21 cellular contexts compared by ENCODE assay signal in the genomic region with DNA sequence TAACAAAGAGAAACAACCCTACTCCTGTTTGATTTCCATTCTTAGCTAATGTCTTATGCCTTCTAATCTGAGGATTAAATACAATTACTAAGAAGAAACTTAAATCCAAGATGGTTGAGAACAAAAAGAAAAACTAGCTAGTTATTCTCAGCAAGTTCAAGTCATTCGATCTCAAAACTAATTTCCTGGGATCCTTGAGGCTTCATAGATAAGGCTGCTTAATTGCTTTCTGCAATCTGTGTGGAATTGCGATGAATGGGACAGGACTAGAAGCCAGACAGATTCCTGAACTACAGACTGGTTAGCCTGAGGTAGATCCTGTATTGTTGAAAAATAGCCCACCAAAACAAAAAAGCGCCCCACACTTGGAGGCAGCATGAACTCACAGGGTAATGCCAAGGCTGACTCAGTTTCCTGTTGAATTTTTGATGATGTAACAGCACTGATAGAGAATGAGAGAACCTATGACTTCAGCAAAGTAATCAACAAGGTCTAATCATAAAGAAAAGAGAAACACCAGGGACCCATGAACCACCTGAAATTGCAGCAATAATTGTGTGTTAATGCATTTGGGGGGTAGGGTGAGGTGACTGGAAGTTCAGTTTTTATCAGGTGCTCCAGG. TPM values are rescaled to one million over a fixed set of nuclear protein-coding genes. Genes with fewer than 3 reads are reported as not detected.
DNase-seq lines count a peak whose midpoint lies in the region; ATAC-seq and TF ChIP-seq lines count a peak whose summit lies in the region.
"Had no signal": no experiment of that assay in that cellular context is flagged by ENCODE, and none has a peak within 500 bp of the region (broad histone marks: within the 10 kb centered on the region; RNA-seq: fewer than 3 reads in every experiment).

No MANE protein-coding gene starts in this region.

- H3K36me3 ChIP-seq in GM23248 (ENCODE audit: low read depth): peaks cover 4% of the 10 kb centered on the region; the same call in 1 of the 2 replicates
- peaks cover 4 to 48% of the 10 kb centered on the region in 2 donors for H3K36me3 ChIP-seq in neuronal stem cell (replicated peaks in 1 of 2; ENCODE audit: control insufficient read depth in 2 of 2, insufficient read depth in 2 of 2, low read length in 2 of 2)
- H3K36me3 ChIP-seq: ovary had no signal

- H3K4me2 ChIP-seq in GM23248 (ENCODE audit: unreplicated experiment): no peak overlapping the region
- no peak overlapping the region for H3K4me2 ChIP-seq in neuronal stem cell (ENCODE audit: insufficient read depth, low read length, poor library complexity, severe bottlenecking)

- H2BK5ac ChIP-seq in neuronal stem cell (ENCODE audit: low read length): no peak overlapping the region

- no peak overlapping the region for H3K23ac ChIP-seq in neuronal stem cell (ENCODE audit: low read depth, low read length, poor library complexity)

- no peak overlapping the region for H2AK5ac ChIP-seq in neuronal stem cell (ENCODE audit: low read depth, low read length)

- no peaks in the 10 kb centered on the region for H3K9me2 ChIP-seq in GM23248 (ENCODE audit: insufficient read depth)

- H3K4me1 Mint-ChIP-seq in activated CD4-positive, alpha-beta T cell treated with anti-CD3 and anti-CD28 coated beads for 36 hours: peaks cover 21% of the 10 kb centered on the region

- H3K27ac ChIP-seq in GM23248: no peak overlapping the region
- H3K27ac ChIP-seq in neuronal stem cell (replicated peaks; ENCODE audit: low read length): no peak overlapping the region
- H3K27ac ChIP-seq: heart right ventricle, left lung, ovary had no signal

- peak; percentile 91 for ATAC-seq in activated CD4-positive, alpha-beta T cell treated with anti-CD3 and anti-CD28 coated beads for 36 hours
- ATAC-seq in Right ventricle myocardium superior (ENCODE audit: poor library complexity): no peak
- ATAC-seq: GM12878; heart right ventricle; left lung; naive thymus-derived CD8-positive, alpha-beta T cell; right cardiac atrium had no signal

- no peak overlapping the region for H2BK12ac ChIP-seq in neuronal stem cell (ENCODE audit: low read length)

- H2AFZ ChIP-seq in GM23248 (no peak overlapping the region), neuronal stem cell (ENCODE audit: low read length) (no peak overlapping the region)

- peaks cover 19% of the 10 kb centered on the region for H3K79me2 ChIP-seq in GM23248 (ENCODE audit: insufficient read depth)

- H4K8ac ChIP-seq in neuronal stem cell (ENCODE audit: low read depth, low read length): no peak overlapping the region

- H3K9me3 Mint-ChIP-seq in activated CD4-positive, alpha-beta T cell treated with anti-CD3 and anti-CD28 coated beads for 36 hours (ENCODE audit: low read depth): no peaks in the 10 kb centered on the region
- H3K9me3 Mint-ChIP-seq: naive thymus-derived CD8-positive, alpha-beta T cell had no signal

- in situ Hi-C loops in GM23248 (cut with MboI) (no loop called here), astrocyte of the spinal cord (cut with HindIII; ENCODE audit: low sequenced_read_pairs) (no loop called here)

- H3K4me3 ChIP-seq in GM23248: no peak overlapping the region
- no peak overlapping the region for H3K4me3 ChIP-seq in astrocyte of the spinal cord (ENCODE audit: low read depth, low read length)
- H3K4me3 ChIP-seq in neuronal stem cell (ENCODE audit: low read length in 2 of 2): no peak overlapping the region
- H3K4me3 ChIP-seq: GM12878, heart right ventricle, left lung, ovary had no signal

- H4K91ac ChIP-seq in neuronal stem cell (ENCODE audit: low read depth, low read length, poor library complexity): no peak overlapping the region

- H3K27me3 Mint-ChIP-seq in activated CD4-positive, alpha-beta T cell treated with anti-CD3 and anti-CD28 coated beads for 36 hours: no peaks in the 10 kb centered on the region
- H3K27me3 Mint-ChIP-seq: naive thymus-derived CD8-positive, alpha-beta T cell had no signal

- H3K4me1 ChIP-seq in GM23248 (ENCODE audit: insufficient read depth) (peaks cover 4% of the 10 kb centered on the region), neuronal stem cell (ENCODE audit: control insufficient read depth in 2 of 2, insufficient read depth in 1 of 2, low read depth in 1 of 2, low read length in 2 of 2) (no peaks in the 10 kb centered on the region)
- H3K4me1 ChIP-seq: left lung had no signal

- H4K20me1 ChIP-seq in GM23248 (ENCODE audit: insufficient read depth): no peaks in the 10 kb centered on the region

- H3K9me3 ChIP-seq in GM23248 (ENCODE audit: low read depth): no peaks in the 10 kb centered on the region
- H3K9me3 ChIP-seq in neuronal stem cell (replicated peaks in 1 of 2; ENCODE audit: control insufficient read depth in 2 of 2, insufficient read depth in 1 of 2, low read depth in 1 of 2, low read length in 2 of 2): no peaks in the 10 kb centered on the region
- H3K9me3 ChIP-seq: heart right ventricle, left lung had no signal

- H3K18ac ChIP-seq in neuronal stem cell (ENCODE audit: low read length): no peak overlapping the region

- no peak overlapping the region for H2BK15ac ChIP-seq in neuronal stem cell (ENCODE audit: low read length)

- CTCF ChIA-PET in activated CD4-positive, alpha-beta T cell treated with anti-CD3 and anti-CD28 coated beads for 36 hours (lab: Charles Lee): interaction anchor here (0.6 to 1.2 kb wide), 4 partner anchors 21 to 85 kb away, joined by 3 to 4 read pairs (median 3); partner anchors contain the start of genes APOO, CXorf58 and EIF2S3

- POLR2A ChIA-PET in activated CD4-positive, alpha-beta T cell treated with anti-CD3 and anti-CD28 coated beads for 36 hours (lab: Charles Lee): no interaction called here

- no peak overlapping the region for H3K4ac ChIP-seq in neuronal stem cell (ENCODE audit: low read length)

- H2BK120ac ChIP-seq in neuronal stem cell (ENCODE audit: low read depth, low read length): no peak overlapping the region

- H3K27me3 ChIP-seq in GM23248 (replicated peaks; ENCODE audit: insufficient read depth): no peaks in the 10 kb centered on the region
- no peaks in the 10 kb centered on the region for H3K27me3 ChIP-seq in neuronal stem cell (ENCODE audit: control insufficient read depth in 3 of 3, insufficient read depth in 3 of 3, low read depth in 1 of 3, low read length in 3 of 3)
- H3K27me3 ChIP-seq: ovary had no signal

- WGBS in GM23248 (ENCODE audit: low coverage in 1 of 2, low lambda C conversion rate in 2 of 2, missing lambda C conversion rate in 2 of 2), 2 experiments: 18 to 55% methylated on average over 2 to 3 of the region's 3 CpGs
- no CpG with 5 or more reads among the region's 3 CpGs for WGBS in neuronal stem cell (ENCODE audit: extremely low coverage in 2 of 2, insufficient read length in 2 of 2, insufficient replicate concordance in 1 of 2), 2 donors

- H3K14ac ChIP-seq in neuronal stem cell (ENCODE audit: low read length): no peak overlapping the region

- H3F3A ChIP-seq in GM23248 (ENCODE audit: insufficient read depth): no peaks in the 10 kb centered on the region

- H3K36me3 Mint-ChIP-seq in activated CD4-positive, alpha-beta T cell treated with anti-CD3 and anti-CD28 coated beads for 36 hours (ENCODE audit: low read depth): peaks cover 37% of the 10 kb centered on the region

- peak overlapping the region; percentile 69 for H3K27ac Mint-ChIP-seq in activated CD4-positive, alpha-beta T cell treated with anti-CD3 and anti-CD28 coated beads for 36 hours

- DNase-seq in activated CD4-positive, alpha-beta T cell treated with anti-CD3 and anti-CD28 coated beads for 36 hours: no peak
- DNase-seq in activated CD4-positive, alpha-beta T cell treated with anti-CD3 and anti-CD28 coated beads for 4 hours: no peak
- peak; percentile 30 for DNase-seq in GM23248
- peak; percentile 9 for DNase-seq in astrocyte of the spinal cord (ENCODE audit: low read depth, low spot score)
- DNase-seq in glomerular endothelial cell (ENCODE audit: extremely low read depth, low read depth, low spot score): peak; percentile 9
- DNase-seq in stimulated activated CD8-positive, alpha-beta memory T cell treated with anti-CD3 and anti-CD28 coated beads, Interleukin-4, amount 100 ng/mL, for 48 hours: no peak
- DNase-seq in Right ventricle myocardium superior: no peak
- no peak for DNase-seq in neuronal stem cell (ENCODE audit: low spot score)
- DNase-seq: activated CD8-positive, alpha-beta memory T cell treated with anti-CD3 and anti-CD28 coated beads, Interleukin-2, amount 50 U/mL, for 4 hours; activated naive CD4-positive, alpha-beta T cell; heart right ventricle; left lung; naive thymus-derived CD8-positive, alpha-beta T cell; NCI-H1048; NCI-H1930; NCI-H2227 treated with DMSO at 0.1 percent for 48 hours; NCI-H774; ovary; right cardiac atrium; stimulated activated CD4-positive, alpha-beta T cell treated with anti-CD3 and anti-CD28 coated beads, Interleukin-12 subunit alpha, Interleukin-12 subunit beta, amount 100 ng/mL, for 4 hours had no signal

- TF ChIP-seq CTCF in astrocyte of the spinal cord (IDR thresholded peaks at IDR 0.05; ENCODE audit: low read depth, low read length): no peak

- H3K4me3 Mint-ChIP-seq in activated CD4-positive, alpha-beta T cell treated with anti-CD3 and anti-CD28 coated beads for 36 hours: no peak overlapping the region
- H3K4me3 Mint-ChIP-seq: naive thymus-derived CD8-positive, alpha-beta T cell had no signal

- H3K9ac ChIP-seq in GM23248: no peak overlapping the region
- H3K9ac ChIP-seq in neuronal stem cell (ENCODE audit: low read depth, low read length, poor library complexity): no peak overlapping the region

- H3K79me1 ChIP-seq in neuronal stem cell (ENCODE audit: low read depth, low read length): no peaks in the 10 kb centered on the region

- intact Hi-C loops in activated CD4-positive, alpha-beta T cell treated with anti-CD3 and anti-CD28 coated beads for 36 hours (cut with DNase I, micrococcal nuclease): no loop called here
- intact Hi-C loops in Right ventricle myocardium superior (cut with DNase I): no loop called here

RNA-seq across cellular contexts. Expression of gene KLHL15, which starts 33.9 kb away (rescaled TPM):
- 10 to 100 TPM in 1 of 2 experiments, 1 to 10 TPM in 1; 9.3 to 11.8 TPM for total RNA-seq in activated CD4-positive, alpha-beta T cell treated with anti-CD3 and anti-CD28 coated beads for 36 hours
- total RNA-seq in GM23248 (2014; rRNA removed; shearing (Covaris generic)): 8.1 and 8.2 TPM in 2 replicates
- 2.9 and 3.4 TPM in 2 replicates for polyA plus RNA-seq in GM23248 (2016; fragmentation: Nextera tagmentation; extraction: Ambion mirVana)
- total RNA-seq in glomerular endothelial cell: 2.8 and 3.4 TPM in 2 replicates
- total RNA-seq in Right ventricle myocardium superior: 5.8 TPM
- polyA plus RNA-seq in neuronal stem cell (2013, experiment 1 of 2): 4.1 TPM
- polyA plus RNA-seq in neuronal stem cell (2013, experiment 2 of 2): 4.2 TPM

Comparison
In these comparisons a context has a peak if more than half of its experiments do, and no peak if none do; other contexts are left out.
1. DNase-seq: peak in GM23248 (single experiment), astrocyte of the spinal cord (single experiment) and glomerular endothelial cell (single experiment); none in activated CD4-positive, alpha-beta T cell treated with anti-CD3 and anti-CD28 coated beads for 36 hours (single experiment), activated CD4-positive, alpha-beta T cell treated with anti-CD3 and anti-CD28 coated beads for 4 hours (0 of 2), stimulated activated CD8-positive, alpha-beta memory T cell treated with anti-CD3 and anti-CD28 coated beads, Interleukin-4, amount 100 ng/mL, for 48 hours (single experiment), Right ventricle myocardium superior (single experiment) and neuronal stem cell (single experiment).